In the genomic region with DNA sequence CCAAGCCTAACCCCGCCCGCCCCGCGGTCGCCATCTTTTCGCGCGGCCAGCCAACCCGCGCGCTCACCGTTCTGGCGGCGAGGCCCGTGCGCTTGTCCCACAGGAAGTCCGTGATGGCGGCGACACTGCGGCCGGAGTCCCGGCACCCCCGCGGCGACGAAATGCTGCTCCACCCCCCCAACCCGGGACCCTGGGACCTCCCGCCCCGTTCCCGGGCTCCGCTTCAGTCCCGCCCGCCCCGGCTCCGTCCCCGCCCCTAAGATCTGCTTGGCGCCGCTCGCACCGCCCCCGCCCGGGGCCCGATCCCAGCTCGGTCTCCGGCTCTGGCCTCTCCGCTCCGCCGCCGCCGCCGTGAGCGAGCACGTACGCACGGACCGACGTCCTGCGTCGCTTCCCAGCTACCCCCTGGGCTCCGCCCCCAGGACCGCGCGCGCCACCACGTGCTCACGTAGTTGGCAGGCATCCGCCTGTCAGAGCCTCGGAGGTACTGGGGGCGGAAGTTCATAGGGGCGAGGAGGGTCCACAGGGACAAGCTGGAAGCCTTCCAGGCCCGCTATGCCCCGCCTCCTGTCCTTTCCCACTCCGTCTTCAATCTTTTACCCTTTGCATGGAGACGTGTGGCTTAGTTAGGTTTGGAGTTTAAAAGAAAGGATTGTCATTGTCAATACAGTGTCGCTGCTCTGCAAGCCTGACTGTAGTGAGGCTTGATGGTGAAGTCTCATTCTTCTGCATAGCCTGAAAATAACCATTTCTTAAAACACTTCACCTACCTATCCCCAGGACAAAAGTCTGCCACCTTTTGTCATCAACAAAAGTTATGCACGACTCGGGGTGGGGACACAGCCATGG, we compare ENCODE assay signal across 1 cellular context.
TF ChIP-seq lines count a peak whose summit lies in the region.

A gene (minus strand): TSS at position 371 of the 849 bp plus-strand sequence. CDS start 2,527 bp downstream, outside the sequence.

TF ChIP-seq in GM12878, 131 proteins besides CTCF, POLR2A, EP300 and RAD21 (continued from another document and continues in another):
- TF ChIP-seq, protein P1, sequence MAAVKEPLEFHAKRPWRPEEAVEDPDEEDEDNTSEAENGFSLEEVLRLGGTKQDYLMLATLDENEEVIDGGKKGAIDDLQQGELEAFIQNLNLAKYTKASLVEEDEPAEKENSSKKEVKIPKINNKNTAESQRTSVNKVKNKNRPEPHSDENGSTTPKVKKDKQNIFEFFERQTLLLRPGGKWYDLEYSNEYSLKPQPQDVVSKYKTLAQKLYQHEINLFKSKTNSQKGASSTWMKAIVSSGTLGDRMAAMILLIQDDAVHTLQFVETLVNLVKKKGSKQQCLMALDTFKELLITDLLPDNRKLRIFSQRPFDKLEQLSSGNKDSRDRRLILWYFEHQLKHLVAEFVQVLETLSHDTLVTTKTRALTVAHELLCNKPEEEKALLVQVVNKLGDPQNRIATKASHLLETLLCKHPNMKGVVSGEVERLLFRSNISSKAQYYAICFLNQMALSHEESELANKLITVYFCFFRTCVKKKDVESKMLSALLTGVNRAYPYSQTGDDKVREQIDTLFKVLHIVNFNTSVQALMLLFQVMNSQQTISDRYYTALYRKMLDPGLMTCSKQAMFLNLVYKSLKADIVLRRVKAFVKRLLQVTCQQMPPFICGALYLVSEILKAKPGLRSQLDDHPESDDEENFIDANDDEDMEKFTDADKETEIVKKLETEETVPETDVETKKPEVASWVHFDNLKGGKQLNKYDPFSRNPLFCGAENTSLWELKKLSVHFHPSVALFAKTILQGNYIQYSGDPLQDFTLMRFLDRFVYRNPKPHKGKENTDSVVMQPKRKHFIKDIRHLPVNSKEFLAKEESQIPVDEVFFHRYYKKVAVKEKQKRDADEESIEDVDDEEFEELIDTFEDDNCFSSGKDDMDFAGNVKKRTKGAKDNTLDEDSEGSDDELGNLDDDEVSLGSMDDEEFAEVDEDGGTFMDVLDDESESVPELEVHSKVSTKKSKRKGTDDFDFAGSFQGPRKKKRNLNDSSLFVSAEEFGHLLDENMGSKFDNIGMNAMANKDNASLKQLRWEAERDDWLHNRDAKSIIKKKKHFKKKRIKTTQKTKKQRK (IDR thresholded peaks at IDR 0.05; ENCODE audit: low read depth, low read length), result no peak
- TF ChIP-seq POLR2AphosphoS2 (IDR thresholded peaks at IDR 0.05; ENCODE audit: low read depth, low read length) (peak; percentile 89), HDAC6 (IDR thresholded peaks at IDR 0.05; ENCODE audit: unreplicated experiment) (no peak), RAD51 (IDR thresholded peaks at IDR 0.05) (peak; percentile 82), MEF2B (IDR thresholded peaks at IDR 0.05; ENCODE audit: partially characterized antibody, poor library complexity, severe bottlenecking) (peak; percentile 59), BHLHE40 (IDR thresholded peaks at IDR 0.05; ENCODE audit: borderline replicate concordance in 1 of 2, low read depth in 2 of 2, low read length in 1 of 2) (peak; percentile 52 to 85; a peak in 3 of 4 replicates), MTA2 (IDR thresholded peaks at IDR 0.05; ENCODE audit: low read depth) (no peak), SMARCA5 (IDR thresholded peaks at IDR 0.05) (no peak), MYB (IDR thresholded peaks at IDR 0.05; ENCODE audit: borderline replicate concordance, low read depth, low read length) (no peak), NRF1 (conservative IDR thresholded peaks at IDR 0.05; ENCODE audit: low read depth, low read length) (peak; percentile 23; the same call in 1 of the 2 replicates), ZNF622 (IDR thresholded peaks at IDR 0.05) (no peak), FOXM1 (IDR thresholded peaks at IDR 0.05; ENCODE audit: low read depth, low read length) (no peak), TAF1 (IDR thresholded peaks at IDR 0.05; ENCODE audit: borderline replicate concordance, low read depth, low read length) (peak; percentile 36; the same call in 1 of the 2 replicates), PAX8 (IDR thresholded peaks at IDR 0.05) (no peak), POU2F2 (IDR thresholded peaks at IDR 0.05; ENCODE audit: borderline replicate concordance, low read depth, low read length) (peak; percentile 47; the same call in 1 of the 3 replicates), ZBED1 (IDR thresholded peaks at IDR 0.05; ENCODE audit: borderline replicate concordance) (no peak), MYC (IDR thresholded peaks at IDR 0.05; ENCODE audit: insufficient read depth, insufficient read length, insufficient replicate concordance, low read length, severe bottlenecking) (peak; percentile 23), SIN3A (IDR thresholded peaks at IDR 0.05; ENCODE audit: low read depth, low read length) (peak; percentile 87; the same call in 1 of the 2 replicates), TARDBP (IDR thresholded peaks at IDR 0.05; ENCODE audit: borderline replicate concordance) (no peak), RB1 (IDR thresholded peaks at IDR 0.05; ENCODE audit: borderline replicate concordance) (peak; percentile 53; the same call in 1 of the 2 replicates), EED (IDR thresholded peaks at IDR 0.05; ENCODE audit: low read depth) (peak; percentile 30; the same call in 1 of the 2 replicates), CEBPB (IDR thresholded peaks at IDR 0.05; ENCODE audit: borderline replicate concordance in 1 of 2, low read depth in 2 of 2, low read length in 2 of 2) (no peak), SRF (IDR thresholded peaks at IDR 0.05; ENCODE audit: low read depth in 2 of 2, low read length in 2 of 2) (no peak), RUNX3 (IDR thresholded peaks at IDR 0.05; ENCODE audit: low read length) (no peak), NR2C1 (IDR thresholded peaks at IDR 0.05) (no peak; the same call in 1 of the 2 replicates), ZNF217 (IDR thresholded peaks at IDR 0.05) (no peak)
- TF ChIP-seq, protein P2, sequence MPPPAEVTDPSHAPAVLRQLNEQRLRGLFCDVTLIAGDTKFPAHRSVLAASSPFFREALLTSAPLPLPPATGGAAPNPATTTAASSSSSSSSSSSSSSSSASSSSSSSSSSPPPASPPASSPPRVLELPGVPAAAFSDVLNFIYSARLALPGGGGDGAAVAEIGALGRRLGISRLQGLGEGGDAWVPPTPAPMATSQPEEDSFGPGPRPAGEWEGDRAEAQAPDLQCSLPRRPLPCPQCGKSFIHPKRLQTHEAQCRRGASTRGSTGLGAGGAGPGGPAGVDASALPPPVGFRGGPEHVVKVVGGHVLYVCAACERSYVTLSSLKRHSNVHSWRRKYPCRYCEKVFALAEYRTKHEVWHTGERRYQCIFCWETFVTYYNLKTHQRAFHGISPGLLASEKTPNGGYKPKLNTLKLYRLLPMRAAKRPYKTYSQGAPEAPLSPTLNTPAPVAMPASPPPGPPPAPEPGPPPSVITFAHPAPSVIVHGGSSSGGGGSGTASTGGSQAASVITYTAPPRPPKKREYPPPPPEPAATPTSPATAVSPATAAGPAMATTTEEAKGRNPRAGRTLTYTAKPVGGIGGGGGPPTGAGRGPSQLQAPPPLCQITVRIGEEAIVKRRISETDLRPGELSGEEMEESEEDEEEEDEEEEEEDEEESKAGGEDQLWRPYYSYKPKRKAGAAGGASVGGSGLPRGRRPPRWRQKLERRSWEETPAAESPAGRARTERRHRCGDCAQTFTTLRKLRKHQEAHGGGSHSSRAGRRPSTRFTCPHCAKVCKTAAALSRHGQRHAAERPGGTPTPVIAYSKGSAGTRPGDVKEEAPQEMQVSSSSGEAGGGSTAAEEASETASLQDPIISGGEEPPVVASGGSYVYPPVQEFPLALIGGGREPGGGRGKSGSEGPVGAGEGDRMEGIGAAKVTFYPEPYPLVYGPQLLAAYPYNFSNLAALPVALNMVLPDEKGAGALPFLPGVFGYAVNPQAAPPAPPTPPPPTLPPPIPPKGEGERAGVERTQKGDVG (CRISPR knock-in tag; IDR thresholded peaks at IDR 0.05), result no peak
- TF ChIP-seq, protein P3, sequence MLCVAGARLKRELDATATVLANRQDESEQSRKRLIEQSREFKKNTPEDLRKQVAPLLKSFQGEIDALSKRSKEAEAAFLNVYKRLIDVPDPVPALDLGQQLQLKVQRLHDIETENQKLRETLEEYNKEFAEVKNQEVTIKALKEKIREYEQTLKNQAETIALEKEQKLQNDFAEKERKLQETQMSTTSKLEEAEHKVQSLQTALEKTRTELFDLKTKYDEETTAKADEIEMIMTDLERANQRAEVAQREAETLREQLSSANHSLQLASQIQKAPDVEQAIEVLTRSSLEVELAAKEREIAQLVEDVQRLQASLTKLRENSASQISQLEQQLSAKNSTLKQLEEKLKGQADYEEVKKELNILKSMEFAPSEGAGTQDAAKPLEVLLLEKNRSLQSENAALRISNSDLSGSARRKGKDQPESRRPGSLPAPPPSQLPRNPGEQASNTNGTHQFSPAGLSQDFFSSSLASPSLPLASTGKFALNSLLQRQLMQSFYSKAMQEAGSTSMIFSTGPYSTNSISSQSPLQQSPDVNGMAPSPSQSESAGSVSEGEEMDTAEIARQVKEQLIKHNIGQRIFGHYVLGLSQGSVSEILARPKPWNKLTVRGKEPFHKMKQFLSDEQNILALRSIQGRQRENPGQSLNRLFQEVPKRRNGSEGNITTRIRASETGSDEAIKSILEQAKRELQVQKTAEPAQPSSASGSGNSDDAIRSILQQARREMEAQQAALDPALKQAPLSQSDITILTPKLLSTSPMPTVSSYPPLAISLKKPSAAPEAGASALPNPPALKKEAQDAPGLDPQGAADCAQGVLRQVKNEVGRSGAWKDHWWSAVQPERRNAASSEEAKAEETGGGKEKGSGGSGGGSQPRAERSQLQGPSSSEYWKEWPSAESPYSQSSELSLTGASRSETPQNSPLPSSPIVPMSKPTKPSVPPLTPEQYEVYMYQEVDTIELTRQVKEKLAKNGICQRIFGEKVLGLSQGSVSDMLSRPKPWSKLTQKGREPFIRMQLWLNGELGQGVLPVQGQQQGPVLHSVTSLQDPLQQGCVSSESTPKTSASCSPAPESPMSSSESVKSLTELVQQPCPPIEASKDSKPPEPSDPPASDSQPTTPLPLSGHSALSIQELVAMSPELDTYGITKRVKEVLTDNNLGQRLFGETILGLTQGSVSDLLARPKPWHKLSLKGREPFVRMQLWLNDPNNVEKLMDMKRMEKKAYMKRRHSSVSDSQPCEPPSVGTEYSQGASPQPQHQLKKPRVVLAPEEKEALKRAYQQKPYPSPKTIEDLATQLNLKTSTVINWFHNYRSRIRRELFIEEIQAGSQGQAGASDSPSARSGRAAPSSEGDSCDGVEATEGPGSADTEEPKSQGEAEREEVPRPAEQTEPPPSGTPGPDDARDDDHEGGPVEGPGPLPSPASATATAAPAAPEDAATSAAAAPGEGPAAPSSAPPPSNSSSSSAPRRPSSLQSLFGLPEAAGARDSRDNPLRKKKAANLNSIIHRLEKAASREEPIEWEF (IDR thresholded peaks at IDR 0.05; ENCODE audit: insufficient replicate concordance, low read depth, low read length), result no peak
- TF ChIP-seq, protein P4, sequence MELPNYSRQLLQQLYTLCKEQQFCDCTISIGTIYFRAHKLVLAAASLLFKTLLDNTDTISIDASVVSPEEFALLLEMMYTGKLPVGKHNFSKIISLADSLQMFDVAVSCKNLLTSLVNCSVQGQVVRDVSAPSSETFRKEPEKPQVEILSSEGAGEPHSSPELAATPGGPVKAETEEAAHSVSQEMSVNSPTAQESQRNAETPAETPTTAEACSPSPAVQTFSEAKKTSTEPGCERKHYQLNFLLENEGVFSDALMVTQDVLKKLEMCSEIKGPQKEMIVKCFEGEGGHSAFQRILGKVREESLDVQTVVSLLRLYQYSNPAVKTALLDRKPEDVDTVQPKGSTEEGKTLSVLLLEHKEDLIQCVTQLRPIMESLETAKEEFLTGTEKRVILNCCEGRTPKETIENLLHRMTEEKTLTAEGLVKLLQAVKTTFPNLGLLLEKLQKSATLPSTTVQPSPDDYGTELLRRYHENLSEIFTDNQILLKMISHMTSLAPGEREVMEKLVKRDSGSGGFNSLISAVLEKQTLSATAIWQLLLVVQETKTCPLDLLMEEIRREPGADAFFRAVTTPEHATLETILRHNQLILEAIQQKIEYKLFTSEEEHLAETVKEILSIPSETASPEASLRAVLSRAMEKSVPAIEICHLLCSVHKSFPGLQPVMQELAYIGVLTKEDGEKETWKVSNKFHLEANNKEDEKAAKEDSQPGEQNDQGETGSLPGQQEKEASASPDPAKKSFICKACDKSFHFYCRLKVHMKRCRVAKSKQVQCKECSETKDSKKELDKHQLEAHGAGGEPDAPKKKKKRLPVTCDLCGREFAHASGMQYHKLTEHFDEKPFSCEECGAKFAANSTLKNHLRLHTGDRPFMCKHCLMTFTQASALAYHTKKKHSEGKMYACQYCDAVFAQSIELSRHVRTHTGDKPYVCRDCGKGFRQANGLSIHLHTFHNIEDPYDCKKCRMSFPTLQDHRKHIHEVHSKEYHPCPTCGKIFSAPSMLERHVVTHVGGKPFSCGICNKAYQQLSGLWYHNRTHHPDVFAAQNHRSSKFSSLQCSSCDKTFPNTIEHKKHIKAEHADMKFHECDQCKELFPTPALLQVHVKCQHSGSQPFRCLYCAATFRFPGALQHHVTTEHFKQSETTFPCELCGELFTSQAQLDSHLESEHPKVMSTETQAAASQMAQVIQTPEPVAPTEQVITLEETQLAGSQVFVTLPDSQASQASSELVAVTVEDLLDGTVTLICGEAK (IDR thresholded peaks at IDR 0.05; ENCODE audit: borderline replicate concordance), result no peak; the same call in 1 of the 2 replicates
- TF ChIP-seq, protein P5, sequence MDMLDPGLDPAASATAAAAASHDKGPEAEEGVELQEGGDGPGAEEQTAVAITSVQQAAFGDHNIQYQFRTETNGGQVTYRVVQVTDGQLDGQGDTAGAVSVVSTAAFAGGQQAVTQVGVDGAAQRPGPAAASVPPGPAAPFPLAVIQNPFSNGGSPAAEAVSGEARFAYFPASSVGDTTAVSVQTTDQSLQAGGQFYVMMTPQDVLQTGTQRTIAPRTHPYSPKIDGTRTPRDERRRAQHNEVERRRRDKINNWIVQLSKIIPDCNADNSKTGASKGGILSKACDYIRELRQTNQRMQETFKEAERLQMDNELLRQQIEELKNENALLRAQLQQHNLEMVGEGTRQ (IDR thresholded peaks at IDR 0.05; ENCODE audit: borderline replicate concordance, low read depth, low read length), result peak; percentile 79
- TF ChIP-seq, protein P6, sequence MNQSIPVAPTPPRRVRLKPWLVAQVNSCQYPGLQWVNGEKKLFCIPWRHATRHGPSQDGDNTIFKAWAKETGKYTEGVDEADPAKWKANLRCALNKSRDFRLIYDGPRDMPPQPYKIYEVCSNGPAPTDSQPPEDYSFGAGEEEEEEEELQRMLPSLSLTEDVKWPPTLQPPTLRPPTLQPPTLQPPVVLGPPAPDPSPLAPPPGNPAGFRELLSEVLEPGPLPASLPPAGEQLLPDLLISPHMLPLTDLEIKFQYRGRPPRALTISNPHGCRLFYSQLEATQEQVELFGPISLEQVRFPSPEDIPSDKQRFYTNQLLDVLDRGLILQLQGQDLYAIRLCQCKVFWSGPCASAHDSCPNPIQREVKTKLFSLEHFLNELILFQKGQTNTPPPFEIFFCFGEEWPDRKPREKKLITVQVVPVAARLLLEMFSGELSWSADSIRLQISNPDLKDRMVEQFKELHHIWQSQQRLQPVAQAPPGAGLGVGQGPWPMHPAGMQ (IDR thresholded peaks at IDR 0.05; ENCODE audit: borderline replicate concordance), result no peak
- TF ChIP-seq, protein P7, sequence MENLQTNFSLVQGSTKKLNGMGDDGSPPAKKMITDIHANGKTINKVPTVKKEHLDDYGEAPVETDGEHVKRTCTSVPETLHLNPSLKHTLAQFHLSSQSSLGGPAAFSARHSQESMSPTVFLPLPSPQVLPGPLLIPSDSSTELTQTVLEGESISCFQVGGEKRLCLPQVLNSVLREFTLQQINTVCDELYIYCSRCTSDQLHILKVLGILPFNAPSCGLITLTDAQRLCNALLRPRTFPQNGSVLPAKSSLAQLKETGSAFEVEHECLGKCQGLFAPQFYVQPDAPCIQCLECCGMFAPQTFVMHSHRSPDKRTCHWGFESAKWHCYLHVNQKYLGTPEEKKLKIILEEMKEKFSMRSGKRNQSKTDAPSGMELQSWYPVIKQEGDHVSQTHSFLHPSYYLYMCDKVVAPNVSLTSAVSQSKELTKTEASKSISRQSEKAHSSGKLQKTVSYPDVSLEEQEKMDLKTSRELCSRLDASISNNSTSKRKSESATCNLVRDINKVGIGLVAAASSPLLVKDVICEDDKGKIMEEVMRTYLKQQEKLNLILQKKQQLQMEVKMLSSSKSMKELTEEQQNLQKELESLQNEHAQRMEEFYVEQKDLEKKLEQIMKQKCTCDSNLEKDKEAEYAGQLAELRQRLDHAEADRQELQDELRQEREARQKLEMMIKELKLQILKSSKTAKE (IDR thresholded peaks at IDR 0.05; ENCODE audit: low read depth, poor library complexity, severe bottlenecking), result no peak
